Comparison of ENCODE assay signal across 19 cellular contexts in genomic region chr15:59993041-59993750, GRCh38. TPM values are rescaled to one million over a fixed set of nuclear protein-coding genes. Genes with fewer than 3 reads are reported as not detected.
"Had no signal": no experiment of that assay in that cellular context is flagged by ENCODE, and none has a peak within 500 bp of the region (broad histone marks: within the 10 kb centered on the region; RNA-seq: fewer than 3 reads in every experiment).

No MANE protein-coding gene starts in this region.

- H3K36me3 Mint-ChIP-seq: activated naive CD4-positive, alpha-beta T cell treated with anti-CD3 and anti-CD28 coated beads, Interleukin-2, amount 50 U/mL, for 72 hours; natural killer cell; stimulated activated memory B cell treated with anti-CD40 and anti-IgM and Interleukin-4, amounts not matched to agents 10 μg/mL and 1 μg/mL and 100 μg/mL, for 72 hours had no signal

- ATAC-seq: activated CD4-positive, CD25-positive, alpha-beta regulatory T cell treated with anti-CD3 and anti-CD28 coated beads, Interleukin-2, amount 50 U/mL, for 24 hours; left colon; natural killer cell; stimulated activated memory B cell treated with anti-CD40 and anti-IgM and Interleukin-4, amounts not matched to agents 10 μg/mL and 1 μg/mL and 100 μg/mL, for 72 hours; upper lobe of right lung had no signal

- H3K9me3 ChIP-seq: adrenal gland, lower lobe of right lung, spleen, upper lobe of right lung had no signal

- H3K9me3 Mint-ChIP-seq: activated naive CD4-positive, alpha-beta T cell treated with anti-CD3 and anti-CD28 coated beads, Interleukin-2, amount 50 U/mL, for 72 hours; activated T-cell treated with anti-CD3 and anti-CD28 coated beads, Interleukin-2, amount 50 U/mL, for 72 hours; natural killer cell; stimulated activated memory B cell treated with anti-CD40 and anti-IgM and Interleukin-4, amounts not matched to agents 10 μg/mL and 1 μg/mL and 100 μg/mL, for 72 hours had no signal

- H3K27ac ChIP-seq: adrenal gland, lower lobe of right lung, spleen, upper lobe of right lung had no signal

- FAIRE-seq: bronchial epithelial cell, frontal cortex had no signal

- H3K4me3 ChIP-seq: adrenal gland, lower lobe of right lung, spleen, upper lobe of right lung had no signal

- H3K4me3 Mint-ChIP-seq: natural killer cell; stimulated activated memory B cell treated with anti-CD40 and anti-IgM and Interleukin-4, amounts not matched to agents 10 μg/mL and 1 μg/mL and 100 μg/mL, for 72 hours had no signal

- DNase-seq: activated CD4-positive, alpha-beta T cell treated with anti-CD3 and anti-CD28 coated beads, Interleukin-2, amount 50 U/mL, for 1 hour; activated effector memory CD4-positive, alpha-beta T cell treated with anti-CD3 and anti-CD28 coated beads, Interleukin-2, amount 50 U/mL, for 16 hours; adrenal gland; cerebellar nuclear complex; cortex of kidney; head of caudate nucleus; left colon; lower lobe of right lung; natural killer cell; spleen; stimulated activated CD4-positive, alpha-beta T cell treated with anti-CD3 and anti-CD28 coated beads, Interleukin-4, amount 100 ng/mL, for 4 hours; upper lobe of right lung had no signal

- H3K27ac Mint-ChIP-seq: activated T-cell treated with anti-CD3 and anti-CD28 coated beads, Interleukin-2, amount 50 U/mL, for 72 hours; natural killer cell; stimulated activated memory B cell treated with anti-CD40 and anti-IgM and Interleukin-4, amounts not matched to agents 10 μg/mL and 1 μg/mL and 100 μg/mL, for 72 hours had no signal

- H3K36me3 ChIP-seq: adrenal gland, lower lobe of right lung, spleen, upper lobe of right lung had no signal

RNA-seq across cellular contexts. Expression of gene FOXB1, which starts 10.9 kb away (rescaled TPM):
- total RNA-seq: adrenal gland, bronchial epithelial cell, frontal cortex, left colon, lower lobe of right lung, natural killer cell, upper lobe of right lung had no signal
- polyA plus RNA-seq: adrenal gland, esophagus had no signal
